Comparison of ENCODE assay signal across 17 cellular contexts in genomic region chr5:136028090-136028489, GRCh38. TPM values are rescaled to one million over a fixed set of nuclear protein-coding genes. Genes with fewer than 3 reads are reported as not detected.
DNase-seq lines count a peak whose midpoint lies in the region; ATAC-seq, FAIRE-seq and TF ChIP-seq lines count a peak whose summit lies in the region.
"Had no signal": no experiment of that assay in that cellular context is flagged by ENCODE, and none has a peak within 500 bp of the region (broad histone marks: within the 10 kb centered on the region; RNA-seq: fewer than 3 reads in every experiment).

No MANE protein-coding gene starts in this region.

- FAIRE-seq in RCC 7860 (lab: Jason Lieb, UNC) = no peak

- no peak for TF ChIP-seq CTCF in astrocyte of the cerebellum (IDR thresholded peaks at IDR 0.05; ENCODE audit: low read depth, low read length, missing control alignments)

- no peak for ATAC-seq in GM18870 (IDR thresholded peaks at IDR 0.05; ENCODE audit: unreplicated experiment)

- H3K4me3 ChIP-seq in HUES6 (ENCODE audit: low read depth, low read length) (peak overlapping the region; percentile 78), astrocyte of the cerebellum (ENCODE audit: low read depth, low read length) (peak overlapping the region; percentile 89), iPS-18a (ENCODE audit: low read length) (peak overlapping the region; percentile 53), skeletal muscle satellite cell (ENCODE audit: low read length) (peak overlapping the region; percentile 86)

- H3K27ac ChIP-seq in HUES6 (ENCODE audit: low read depth, low read length) (no peak overlapping the region), iPS-18a (ENCODE audit: low read length) (no peak overlapping the region)

- H3K4me1 ChIP-seq in HUES6 (ENCODE audit: control insufficient read depth, insufficient read depth, low read length) (peaks cover 4% of the 10 kb centered on the region; the same call in 1 of the 2 replicates), iPS-18a (ENCODE audit: control insufficient read depth, low read depth, low read length) (no peaks in the 10 kb centered on the region), skeletal muscle satellite cell (ENCODE audit: control insufficient read depth, insufficient read depth, low read length) (peaks cover 61% of the 10 kb centered on the region)

- DNase-seq in astrocyte of the cerebellum (ENCODE audit: low read depth) = no peak
- no peak for DNase-seq in RCC 7860 (ENCODE audit: low spot score)
- no peak for DNase-seq in HuH-7.5 (ENCODE audit: low spot score)
- DNase-seq: AML-193; brain microvascular endothelial cell; DND-41; hippocampal formation; NCI-H1436; SHP77; stimulated activated CD4-positive, alpha-beta T cell treated with anti-CD3 and anti-CD28 coated beads, Interleukin-2, amount 100 ng/mL, for 48 hours; stimulated activated naive CD8-positive, alpha-beta T cell treated with anti-CD3 and anti-CD28 coated beads, Interleukin-15, amount 100 ng/mL, for 72 hours had no signal

- in situ Hi-C loops in astrocyte of the cerebellum (cut with HindIII; ENCODE audit: low sequenced_read_pairs) = no loop called here

- H3K36me3 ChIP-seq in HUES6 (ENCODE audit: control insufficient read depth, insufficient read depth, low read length) (no peaks in the 10 kb centered on the region), iPS-18a (ENCODE audit: control insufficient read depth, low read depth, low read length) (no peaks in the 10 kb centered on the region), skeletal muscle satellite cell (ENCODE audit: insufficient read depth, low read length) (peaks cover 33% of the 10 kb centered on the region)
- H3K36me3 ChIP-seq: colonic mucosa, upper lobe of right lung had no signal

- peak overlapping the region; percentile 95 for H3K4me2 ChIP-seq in skeletal muscle satellite cell (ENCODE audit: low read length)

- H3K9me3 ChIP-seq in HUES6 (ENCODE audit: control insufficient read depth, insufficient read depth, low read depth, low read length) (no peaks in the 10 kb centered on the region), iPS-18a (ENCODE audit: control insufficient read depth, low read depth, low read length) (no peaks in the 10 kb centered on the region), skeletal muscle satellite cell (replicated peaks; ENCODE audit: low read length) (no peaks in the 10 kb centered on the region)
- H3K9me3 ChIP-seq: colonic mucosa, upper lobe of right lung had no signal

- H3K9ac ChIP-seq in HUES6 (ENCODE audit: low read length) (no peak overlapping the region), iPS-18a (ENCODE audit: low read length) (no peak overlapping the region), skeletal muscle satellite cell (ENCODE audit: low read depth, low read length) (peak overlapping the region; percentile 91)

- H3K27me3 ChIP-seq in HUES6 (ENCODE audit: control insufficient read depth, insufficient read depth, low read length) = peaks cover 71% of the 10 kb centered on the region
- peaks cover 45% of the 10 kb centered on the region for H3K27me3 ChIP-seq in iPS-18a (ENCODE audit: control insufficient read depth, insufficient read depth, low read length)
- H3K27me3 ChIP-seq in skeletal muscle satellite cell (ENCODE audit: control insufficient read depth, insufficient read depth, low read length) = no peaks in the 10 kb centered on the region
- H3K27me3 ChIP-seq: brain microvascular endothelial cell, colonic mucosa, upper lobe of right lung had no signal

RNA-seq across cellular contexts. Expression of gene TGFBI, which starts 0.7 kb away (rescaled TPM):
- 1,248 and 1,783 TPM in 2 replicates for total RNA-seq in skeletal muscle satellite cell (2012; rRNA removed)
